In the genomic region with DNA sequence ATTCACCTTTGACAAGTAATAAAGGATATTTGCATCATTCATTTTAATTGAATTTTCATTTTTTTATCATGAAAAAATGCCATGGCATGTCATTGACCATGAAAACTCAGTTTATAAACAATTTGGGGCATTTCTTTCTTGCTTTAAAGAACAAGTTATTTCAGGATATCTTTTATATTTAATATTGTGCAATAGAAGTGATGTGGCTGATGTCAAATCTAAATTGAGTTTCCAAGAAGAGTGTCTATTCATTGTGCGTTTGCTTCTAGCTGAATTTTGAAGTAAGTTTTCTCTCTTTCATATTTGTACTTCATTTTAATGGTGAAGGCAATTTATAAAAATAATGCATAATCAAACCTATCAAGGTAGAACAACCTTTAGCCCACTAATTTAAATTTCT, we compare ENCODE assay signal across 1 cellular context.
TF ChIP-seq lines count a peak whose summit lies in the region.

No MANE protein-coding gene starts in this region.

TF ChIP-seq in K562, 482 proteins besides CTCF, POLR2A, EP300 and RAD21 (continued from another document):
- TF ChIP-seq, protein P1, sequence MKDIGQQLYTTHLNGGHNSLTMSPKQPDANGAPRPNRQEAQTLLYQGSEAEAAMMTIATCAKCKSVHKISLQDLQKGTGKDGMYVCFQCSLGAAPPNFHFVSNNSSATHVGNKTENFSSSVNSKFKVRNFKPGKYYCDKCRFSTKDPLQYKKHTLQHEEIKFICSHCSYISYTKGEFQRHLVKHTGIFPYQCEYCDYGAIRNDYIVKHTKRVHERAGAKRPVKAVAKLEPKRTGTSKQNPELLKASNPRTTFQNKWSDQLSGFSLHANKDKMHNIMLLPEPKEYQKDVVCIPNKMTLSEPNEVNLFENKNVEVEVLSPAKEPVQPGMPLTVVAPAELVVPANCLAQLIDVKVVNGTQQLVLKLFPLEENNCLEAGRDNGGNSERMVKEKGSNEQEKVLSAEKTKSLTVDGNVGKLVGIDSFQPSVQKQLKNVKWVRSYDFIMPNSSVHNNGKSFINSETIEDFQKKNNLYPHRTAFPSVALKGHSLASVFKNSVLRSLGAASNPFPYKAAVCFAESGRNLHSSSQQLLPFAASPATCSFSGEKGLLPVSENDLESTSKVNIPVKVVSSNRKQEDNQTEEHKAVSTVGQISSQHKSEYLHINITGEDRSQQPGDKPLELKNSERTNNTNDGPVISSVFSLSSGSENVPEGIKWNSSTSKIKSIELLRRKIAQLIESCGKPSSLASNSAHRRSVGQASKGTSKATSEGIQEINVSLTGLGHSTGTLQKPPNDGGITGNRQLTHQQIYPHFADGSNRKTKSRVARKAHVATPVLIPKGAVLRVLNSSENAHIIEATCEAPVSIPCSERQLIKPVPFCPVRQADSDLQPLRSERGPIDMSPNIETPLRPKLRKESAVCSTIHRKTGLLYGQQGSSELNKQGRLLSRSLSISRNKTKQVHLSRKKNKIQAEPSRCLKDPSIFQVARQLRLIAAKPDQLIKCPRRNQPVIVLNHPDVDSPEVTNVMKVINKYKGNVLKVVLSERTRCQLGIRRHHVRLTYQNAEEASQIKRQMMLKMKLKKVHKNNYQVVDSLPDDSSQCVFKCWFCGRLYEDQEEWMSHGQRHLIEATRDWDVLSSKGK (CRISPR knock-in tag; IDR thresholded peaks at IDR 0.05): no peak
- TF ChIP-seq, protein P2, sequence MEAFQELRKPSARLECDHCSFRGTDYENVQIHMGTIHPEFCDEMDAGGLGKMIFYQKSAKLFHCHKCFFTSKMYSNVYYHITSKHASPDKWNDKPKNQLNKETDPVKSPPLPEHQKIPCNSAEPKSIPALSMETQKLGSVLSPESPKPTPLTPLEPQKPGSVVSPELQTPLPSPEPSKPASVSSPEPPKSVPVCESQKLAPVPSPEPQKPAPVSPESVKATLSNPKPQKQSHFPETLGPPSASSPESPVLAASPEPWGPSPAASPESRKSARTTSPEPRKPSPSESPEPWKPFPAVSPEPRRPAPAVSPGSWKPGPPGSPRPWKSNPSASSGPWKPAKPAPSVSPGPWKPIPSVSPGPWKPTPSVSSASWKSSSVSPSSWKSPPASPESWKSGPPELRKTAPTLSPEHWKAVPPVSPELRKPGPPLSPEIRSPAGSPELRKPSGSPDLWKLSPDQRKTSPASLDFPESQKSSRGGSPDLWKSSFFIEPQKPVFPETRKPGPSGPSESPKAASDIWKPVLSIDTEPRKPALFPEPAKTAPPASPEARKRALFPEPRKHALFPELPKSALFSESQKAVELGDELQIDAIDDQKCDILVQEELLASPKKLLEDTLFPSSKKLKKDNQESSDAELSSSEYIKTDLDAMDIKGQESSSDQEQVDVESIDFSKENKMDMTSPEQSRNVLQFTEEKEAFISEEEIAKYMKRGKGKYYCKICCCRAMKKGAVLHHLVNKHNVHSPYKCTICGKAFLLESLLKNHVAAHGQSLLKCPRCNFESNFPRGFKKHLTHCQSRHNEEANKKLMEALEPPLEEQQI (IDR thresholded peaks at IDR 0.05): no peak
- TF ChIP-seq ZNF23 (CRISPR knock-in tag; IDR thresholded peaks at IDR 0.05): no peak
